ENCODE assay signal across 1 cellular context in the genomic region with DNA sequence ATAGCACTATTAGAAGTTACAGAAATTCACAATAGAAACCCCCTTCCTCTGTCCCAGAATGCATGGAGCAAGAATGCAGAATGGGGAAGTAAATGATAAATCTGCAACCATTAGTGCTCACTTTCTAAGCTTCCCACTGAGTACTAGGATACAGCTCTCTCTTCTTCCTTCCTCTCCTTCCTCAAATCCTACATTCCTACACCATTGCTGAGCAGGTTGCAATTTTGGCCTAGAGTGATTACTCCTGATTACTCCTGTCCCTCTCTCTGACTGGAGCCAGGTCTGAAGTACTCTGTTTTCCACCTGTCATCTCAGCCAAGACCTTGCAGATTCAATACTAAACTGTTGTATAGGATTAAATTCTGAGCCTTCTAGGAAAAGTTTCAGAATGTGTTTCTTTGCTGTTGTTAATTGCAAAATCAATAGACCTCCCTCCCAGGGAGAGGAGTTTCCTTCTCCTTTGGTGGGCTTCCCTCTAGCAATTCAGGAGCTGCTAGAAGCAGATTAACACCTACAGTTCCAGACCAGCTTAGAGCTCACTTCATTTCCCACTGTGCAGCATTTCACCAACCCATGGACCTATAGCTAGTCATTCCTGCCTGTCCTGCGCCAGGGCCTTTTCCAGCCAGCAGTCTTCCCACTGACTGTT.
TF ChIP-seq lines count a peak whose summit lies in the region.

No MANE protein-coding gene starts in this region.

TF ChIP-seq in IMR-90, 13 proteins besides CTCF, POLR2A, EP300 and RAD21 (continued from another document):
- TF ChIP-seq USF2 (IDR thresholded peaks at IDR 0.05; ENCODE audit: low read depth, low read length): no peak
- no peak for TF ChIP-seq CHD1 (IDR thresholded peaks at IDR 0.05; ENCODE audit: low read depth, low read length)
TF ChIP-seq in IMR-90: peak in this region for 0.
